In the genomic region with DNA sequence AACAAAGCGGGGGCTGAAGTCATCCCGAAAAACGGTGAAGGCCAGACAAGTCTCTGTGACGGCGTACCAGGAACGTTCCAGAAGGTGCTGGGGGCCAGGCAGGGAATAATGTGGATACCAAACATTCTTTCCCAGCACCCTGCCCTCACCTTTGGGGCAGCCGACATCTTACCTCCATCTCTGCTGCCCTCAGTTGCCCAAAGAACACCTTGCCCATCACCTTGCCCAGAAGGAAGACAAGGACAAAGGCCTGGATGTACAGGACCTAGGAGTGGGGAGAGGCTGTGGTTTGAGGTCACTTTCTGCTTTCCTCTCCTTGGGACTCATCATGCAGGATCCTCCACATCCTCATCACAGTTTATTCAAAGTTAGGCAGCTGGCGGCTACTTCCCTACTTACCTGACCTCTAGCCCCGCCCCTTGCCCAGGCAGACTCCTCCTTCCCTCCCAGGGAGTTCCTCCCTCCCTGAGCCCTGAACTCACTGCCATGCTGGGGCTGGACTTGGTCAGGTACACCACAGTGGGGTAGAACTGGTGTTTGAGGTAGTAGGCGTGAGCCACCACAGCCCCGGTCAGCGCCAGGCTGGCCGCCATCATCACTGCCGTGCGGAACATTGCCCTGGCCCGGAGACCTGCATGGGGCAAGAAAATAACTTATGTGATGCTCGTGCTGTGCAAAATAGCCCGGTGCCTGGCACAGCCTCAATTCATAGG, we compare ENCODE assay signal across 1 cellular context.
TF ChIP-seq lines count a peak whose summit lies in the region.

No MANE protein-coding gene starts in this region.

TF ChIP-seq in HEK293, 187 proteins besides CTCF, POLR2A, EP300 and RAD21 (continued from another document):
- peak; percentile 49 for TF ChIP-seq SP2 (tag by site-specific recombination; IDR thresholded peaks at IDR 0.05)
- TF ChIP-seq ZNF211 (tag by site-specific recombination; IDR thresholded peaks at IDR 0.05; ENCODE audit: low read depth), result no peak
- TF ChIP-seq, protein P1, sequence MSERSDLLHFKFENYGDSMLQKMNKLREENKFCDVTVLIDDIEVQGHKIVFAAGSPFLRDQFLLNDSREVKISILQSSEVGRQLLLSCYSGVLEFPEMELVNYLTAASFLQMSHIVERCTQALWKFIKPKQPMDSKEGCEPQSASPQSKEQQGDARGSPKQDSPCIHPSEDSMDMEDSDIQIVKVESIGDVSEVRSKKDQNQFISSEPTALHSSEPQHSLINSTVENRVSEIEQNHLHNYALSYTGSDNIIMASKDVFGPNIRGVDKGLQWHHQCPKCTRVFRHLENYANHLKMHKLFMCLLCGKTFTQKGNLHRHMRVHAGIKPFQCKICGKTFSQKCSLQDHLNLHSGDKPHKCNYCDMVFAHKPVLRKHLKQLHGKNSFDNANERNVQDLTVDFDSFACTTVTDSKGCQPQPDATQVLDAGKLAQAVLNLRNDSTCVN (tag by site-specific recombination; optimal IDR thresholded peaks at IDR 0.05), result no peak
- TF ChIP-seq ZNF214 (tag by site-specific recombination; IDR thresholded peaks at IDR 0.05; ENCODE audit: borderline replicate concordance), result no peak
- TF ChIP-seq ZNF600 (tag by site-specific recombination; IDR thresholded peaks at IDR 0.05), result no peak
- TF ChIP-seq, protein P2, sequence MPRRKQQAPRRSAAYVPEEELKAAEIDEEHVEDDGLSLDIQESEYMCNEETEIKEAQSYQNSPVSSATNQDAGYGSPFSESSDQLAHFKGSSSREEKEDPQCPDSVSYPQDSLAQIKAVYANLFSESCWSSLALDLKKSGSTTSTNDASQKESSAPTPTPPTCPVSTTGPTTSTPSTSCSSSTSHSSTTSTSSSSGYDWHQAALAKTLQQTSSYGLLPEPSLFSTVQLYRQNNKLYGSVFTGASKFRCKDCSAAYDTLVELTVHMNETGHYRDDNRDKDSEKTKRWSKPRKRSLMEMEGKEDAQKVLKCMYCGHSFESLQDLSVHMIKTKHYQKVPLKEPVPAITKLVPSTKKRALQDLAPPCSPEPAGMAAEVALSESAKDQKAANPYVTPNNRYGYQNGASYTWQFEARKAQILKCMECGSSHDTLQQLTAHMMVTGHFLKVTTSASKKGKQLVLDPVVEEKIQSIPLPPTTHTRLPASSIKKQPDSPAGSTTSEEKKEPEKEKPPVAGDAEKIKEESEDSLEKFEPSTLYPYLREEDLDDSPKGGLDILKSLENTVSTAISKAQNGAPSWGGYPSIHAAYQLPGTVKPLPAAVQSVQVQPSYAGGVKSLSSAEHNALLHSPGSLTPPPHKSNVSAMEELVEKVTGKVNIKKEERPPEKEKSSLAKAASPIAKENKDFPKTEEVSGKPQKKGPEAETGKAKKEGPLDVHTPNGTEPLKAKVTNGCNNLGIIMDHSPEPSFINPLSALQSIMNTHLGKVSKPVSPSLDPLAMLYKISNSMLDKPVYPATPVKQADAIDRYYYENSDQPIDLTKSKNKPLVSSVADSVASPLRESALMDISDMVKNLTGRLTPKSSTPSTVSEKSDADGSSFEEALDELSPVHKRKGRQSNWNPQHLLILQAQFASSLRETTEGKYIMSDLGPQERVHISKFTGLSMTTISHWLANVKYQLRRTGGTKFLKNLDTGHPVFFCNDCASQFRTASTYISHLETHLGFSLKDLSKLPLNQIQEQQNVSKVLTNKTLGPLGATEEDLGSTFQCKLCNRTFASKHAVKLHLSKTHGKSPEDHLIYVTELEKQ (tag by site-specific recombination; IDR thresholded peaks at IDR 0.05; ENCODE audit: borderline replicate concordance), result no peak
- TF ChIP-seq, protein P3, sequence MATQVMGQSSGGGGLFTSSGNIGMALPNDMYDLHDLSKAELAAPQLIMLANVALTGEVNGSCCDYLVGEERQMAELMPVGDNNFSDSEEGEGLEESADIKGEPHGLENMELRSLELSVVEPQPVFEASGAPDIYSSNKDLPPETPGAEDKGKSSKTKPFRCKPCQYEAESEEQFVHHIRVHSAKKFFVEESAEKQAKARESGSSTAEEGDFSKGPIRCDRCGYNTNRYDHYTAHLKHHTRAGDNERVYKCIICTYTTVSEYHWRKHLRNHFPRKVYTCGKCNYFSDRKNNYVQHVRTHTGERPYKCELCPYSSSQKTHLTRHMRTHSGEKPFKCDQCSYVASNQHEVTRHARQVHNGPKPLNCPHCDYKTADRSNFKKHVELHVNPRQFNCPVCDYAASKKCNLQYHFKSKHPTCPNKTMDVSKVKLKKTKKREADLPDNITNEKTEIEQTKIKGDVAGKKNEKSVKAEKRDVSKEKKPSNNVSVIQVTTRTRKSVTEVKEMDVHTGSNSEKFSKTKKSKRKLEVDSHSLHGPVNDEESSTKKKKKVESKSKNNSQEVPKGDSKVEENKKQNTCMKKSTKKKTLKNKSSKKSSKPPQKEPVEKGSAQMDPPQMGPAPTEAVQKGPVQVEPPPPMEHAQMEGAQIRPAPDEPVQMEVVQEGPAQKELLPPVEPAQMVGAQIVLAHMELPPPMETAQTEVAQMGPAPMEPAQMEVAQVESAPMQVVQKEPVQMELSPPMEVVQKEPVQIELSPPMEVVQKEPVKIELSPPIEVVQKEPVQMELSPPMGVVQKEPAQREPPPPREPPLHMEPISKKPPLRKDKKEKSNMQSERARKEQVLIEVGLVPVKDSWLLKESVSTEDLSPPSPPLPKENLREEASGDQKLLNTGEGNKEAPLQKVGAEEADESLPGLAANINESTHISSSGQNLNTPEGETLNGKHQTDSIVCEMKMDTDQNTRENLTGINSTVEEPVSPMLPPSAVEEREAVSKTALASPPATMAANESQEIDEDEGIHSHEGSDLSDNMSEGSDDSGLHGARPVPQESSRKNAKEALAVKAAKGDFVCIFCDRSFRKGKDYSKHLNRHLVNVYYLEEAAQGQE (tag by site-specific recombination; IDR thresholded peaks at IDR 0.05), result no peak
